Comparison of ENCODE assay signal across 22 cellular contexts in genomic region chr1:29275435-29275834, GRCh38. TPM values are rescaled to one million over a fixed set of nuclear protein-coding genes. Genes with fewer than 3 reads are reported as not detected.
DNase-seq lines count a peak whose midpoint lies in the region; ATAC-seq, FAIRE-seq and TF ChIP-seq lines count a peak whose summit lies in the region.
"Had no signal": no experiment of that assay in that cellular context is flagged by ENCODE, and none has a peak within 500 bp of the region (broad histone marks: within the 10 kb centered on the region; RNA-seq: fewer than 3 reads in every experiment).

No MANE protein-coding gene starts in this region.

- H4K8ac ChIP-seq in H1 (ENCODE audit: extremely low read depth, insufficient read depth, low read length), result no peak overlapping the region

- no peak overlapping the region for H2BK5ac ChIP-seq in H1 (ENCODE audit: low read depth, low read length)

- H3K27ac ChIP-seq in GM23338 (ENCODE audit: low read depth), result 0 out of 2 replicates have a peak overlapping the region, but pooled peaks have one; percentile 45
- H3K27ac ChIP-seq in H1 (ENCODE audit: low read depth, low read length), result no peak overlapping the region
- H3K27ac ChIP-seq: 22Rv1, BLaER1, GM23248, HL-60 had no signal

- no peaks in the 10 kb centered on the region for H3K23me2 ChIP-seq in H1 (ENCODE audit: low read depth, low read length)

- H2BK15ac ChIP-seq in H1 (ENCODE audit: low read length), result 0 out of 2 replicates have a peak overlapping the region, but pooled peaks have one; percentile 53

- H3K23ac ChIP-seq in H1 (ENCODE audit: insufficient read length), result no peak overlapping the region

- no peak overlapping the region for H3K4ac ChIP-seq in H1 (replicated peaks; ENCODE audit: insufficient read length, low read depth, low read length)

- H3K9me3 ChIP-seq in H1 (ENCODE audit: insufficient read depth in 2 of 2, low read depth in 1 of 2, low read length in 1 of 2), result no peaks in the 10 kb centered on the region
- H3K9me3 ChIP-seq: A549, BLaER1 had no signal

- H3K18ac ChIP-seq in H1 (ENCODE audit: extremely low read depth, low read length), result no peak overlapping the region

- H3K79me2 ChIP-seq in GM23338 (replicated peaks; ENCODE audit: insufficient read depth) (no peaks in the 10 kb centered on the region), H1 (ENCODE audit: control insufficient read depth in 1 of 2, insufficient read depth in 2 of 2, low read length in 2 of 2) (no peaks in the 10 kb centered on the region)

- peaks cover 21% of the 10 kb centered on the region for H3K4me1 ChIP-seq in GM23338 (ENCODE audit: insufficient read depth)
- peaks cover 6 to 15% (median 11%) of the 10 kb centered on the region in 4 experiments for H3K4me1 ChIP-seq in H1 (replicated peaks in 1 of 4; ENCODE audit: control insufficient read depth in 3 of 4, insufficient read depth in 4 of 4, low read length in 3 of 4)
- H3K4me1 ChIP-seq: BLaER1 had no signal

- no peaks in the 10 kb centered on the region for H3K9me2 ChIP-seq in GM23338 (ENCODE audit: insufficient read depth)

- H3K9me3 Mint-ChIP-seq in GM23338, result no peaks in the 10 kb centered on the region
- H3K9me3 Mint-ChIP-seq: CD4-positive, alpha-beta memory T cell; HFFc6 had no signal

- H3K27ac Mint-ChIP-seq in GM23338, result no peak overlapping the region
- H3K27ac Mint-ChIP-seq: CD14-positive monocyte; CD4-positive, alpha-beta memory T cell; HFFc6 had no signal

- H3K4me3 ChIP-seq in GM23338 (no peak overlapping the region), H1 (ENCODE audit: extremely low read depth in 1 of 4, insufficient read depth in 2 of 4, low read depth in 3 of 4, low read length in 4 of 4) (no peak overlapping the region)
- H3K4me3 ChIP-seq: A549, BLaER1, GM23248 had no signal

- no peak overlapping the region for H3K4me2 ChIP-seq in GM23338
- no peak overlapping the region for H3K4me2 ChIP-seq in H1 (ENCODE audit: insufficient read depth in 1 of 2, low read depth in 2 of 2, low read length in 2 of 2)
- H3K4me2 ChIP-seq: A549, BLaER1 had no signal

- TF ChIP-seq POLR2A in H1 (IDR thresholded peaks at IDR 0.05; ENCODE audit: control extremely low read depth in 1 of 2, low read depth in 2 of 2, low read length in 2 of 2), result no peak

- DNase-seq in activated CD8-positive, alpha-beta memory T cell treated with anti-CD3 and anti-CD28 coated beads, Interleukin-2, amount 50 U/mL, for 48 hours, result peak; percentile 13
- DNase-seq in activated CD8-positive, alpha-beta memory T cell treated with anti-CD3 and anti-CD28 coated beads, Interleukin-2, amount 50 U/mL, for 4 hours, result no peak
- DNase-seq in GM23338 (ENCODE audit: low spot score) (no peak), H1 (ENCODE audit: low read depth in 1 of 2, low spot score in 2 of 2) (no peak), posterior vena cava (ENCODE audit: low spot score) (peak; percentile 36), AML-193 (lab: John Stamatoyannopoulos, UW) (no peak), NCI-H2196 treated with DMSO at 0.1 percent for 48 hours (lab: John Stamatoyannopoulos, UW; ENCODE audit: unreplicated experiment) (no peak)
- DNase-seq: CD4-positive, alpha-beta memory T cell; DMS153; DMS79; GF-D8; GM23248; H7; HFFc6 had no signal

- H3K4me1 Mint-ChIP-seq in GM23338, result peaks cover 30% of the 10 kb centered on the region
- H3K4me1 Mint-ChIP-seq: CD14-positive monocyte; CD4-positive, alpha-beta memory T cell had no signal

- H3K36me3 ChIP-seq in GM23338 (ENCODE audit: insufficient read depth), result 0 out of 2 replicates have a peak, but pooled peaks cover 9% of the 10 kb centered on the region
- 0 out of 8 replicates have a peak, but pooled peaks cover 0 to 7% (median 0%) of the 10 kb centered on the region in 4 experiments for H3K36me3 ChIP-seq in H1 (ENCODE audit: control insufficient read depth in 2 of 4, insufficient read depth in 4 of 4, low read length in 3 of 4)
- H3K36me3 ChIP-seq: BLaER1 had no signal

- H2AFZ ChIP-seq in GM23338 (no peak overlapping the region), H1 (ENCODE audit: low read length) (no peak overlapping the region)
- H2AFZ ChIP-seq: GM23248 had no signal

- no peak for FAIRE-seq in H1 (lab: Jason Lieb, UNC)
- FAIRE-seq: A549, GM19239 had no signal

- TF ChIP-seq CTCF in GM23338 (conservative IDR thresholded peaks at IDR 0.05; ENCODE audit: low read depth in 2 of 2) (no peak), H1 (IDR thresholded peaks at IDR 0.05; ENCODE audit: control extremely low read depth in 1 of 3, insufficient read depth in 1 of 3, low read depth in 1 of 3, low read length in 3 of 3) (no peak; a peak in 1 of 4 replicates)

- peaks cover 19% of the 10 kb centered on the region for H3K36me3 Mint-ChIP-seq in GM23338 (ENCODE audit: low read depth)
- H3K36me3 Mint-ChIP-seq: CD14-positive monocyte; CD4-positive, alpha-beta memory T cell had no signal

- POLR2A ChIA-PET in H1 (lab: Charles Lee; ENCODE audit: partially characterized antibody), result interaction anchor here (0.6 kb wide), 1 partner anchor 78 kb away, joined by 3 read pairs; no protein-coding TSS in a partner anchor

- H4K20me1 ChIP-seq in GM23338 (replicated peaks; ENCODE audit: insufficient read depth) (no peaks in the 10 kb centered on the region), H1 (replicated peaks in 1 of 2; ENCODE audit: control insufficient read depth in 1 of 2, insufficient read depth in 2 of 2, low read length in 2 of 2) (no peaks in the 10 kb centered on the region)
- H4K20me1 ChIP-seq: BLaER1 had no signal

- no peak overlapping the region for H2BK120ac ChIP-seq in H1 (replicated peaks; ENCODE audit: low read depth, low read length)

- no peak overlapping the region for H4K91ac ChIP-seq in H1 (replicated peaks; ENCODE audit: insufficient read length, low read length)

- no peak overlapping the region for H3K4me3 Mint-ChIP-seq in GM23338
- H3K4me3 Mint-ChIP-seq: CD14-positive monocyte, HFFc6 had no signal

- H3K79me1 ChIP-seq in H1 (ENCODE audit: low read depth, low read length), result no peaks in the 10 kb centered on the region

- ATAC-seq in GM23338 (no peak), GM19395 (IDR thresholded peaks at IDR 0.05; ENCODE audit: unreplicated experiment) (no peak)
- ATAC-seq: A549, HCT116 had no signal

- no peak overlapping the region for H2BK20ac ChIP-seq in H1 (ENCODE audit: low read length)

- H3F3A ChIP-seq in GM23338 (replicated peaks; ENCODE audit: low read depth), result no peaks in the 10 kb centered on the region

- no peak overlapping the region for H2BK12ac ChIP-seq in H1 (ENCODE audit: low read depth, low read length)

- H4K5ac ChIP-seq in H1 (ENCODE audit: insufficient read length, low read depth, low read length), result no peak overlapping the region

- no peak for TF ChIP-seq EP300 in H1 (IDR thresholded peaks at IDR 0.05; ENCODE audit: borderline replicate concordance in 1 of 2, low read depth in 2 of 2, low read length in 2 of 2)

- TF ChIP-seq RAD21 in H1 (IDR thresholded peaks at IDR 0.05 in 1 of 2, conservative IDR thresholded peaks at IDR 0.05 in 1 of 2; ENCODE audit: low read depth in 2 of 2, low read length in 2 of 2), result no peak

- no peak overlapping the region for H2AK5ac ChIP-seq in H1 (ENCODE audit: low read depth, low read length)

- CTCF ChIA-PET in H1 (lab: Charles Lee; ENCODE audit: partially characterized antibody), result interaction anchor here (0.9 to 1.7 kb wide), 2 partner anchors 14 to 19 kb away, joined by 3 to 6 read pairs; no protein-coding TSS in a partner anchor

- intact Hi-C loops in posterior vena cava (cut with DNase I), result no loop called here

- peaks cover 9% of the 10 kb centered on the region for H3K27me3 Mint-ChIP-seq in GM23338 (ENCODE audit: insufficient read depth, low read depth, poor library complexity)

- no peaks in the 10 kb centered on the region for H3K27me3 ChIP-seq in GM23338 (ENCODE audit: insufficient read depth)
- no peaks in the 10 kb centered on the region for H3K27me3 ChIP-seq in H1 (replicated peaks in 1 of 4; ENCODE audit: control insufficient read depth in 3 of 4, extremely low read depth in 1 of 4, insufficient read depth in 3 of 4, low read length in 3 of 4)
- H3K27me3 ChIP-seq: BLaER1 had no signal

- H3K9ac ChIP-seq in H1 (replicated peaks in 1 of 4; ENCODE audit: extremely low read depth in 1 of 4, low read depth in 3 of 4, low read length in 3 of 4), result no peak overlapping the region
- H3K9ac ChIP-seq: BLaER1, GM23248 had no signal

- no peak overlapping the region for H3K14ac ChIP-seq in H1 (ENCODE audit: insufficient read length)

- H3K56ac ChIP-seq in H1 (replicated peaks; ENCODE audit: insufficient read length, low read depth, low read length), result no peak overlapping the region

- 90% methylated on average over 14 of the region's 14 CpGs; no CpG with 5 or more reads in 1 of the 2 experiments for WGBS in H1 (ENCODE audit: extremely low coverage in 1 of 2, insufficient coverage in 1 of 2, insufficient read length in 1 of 2, insufficient replicate concordance in 2 of 2, low coverage in 1 of 2, low lambda C conversion rate in 2 of 2, missing lambda C conversion rate in 1 of 2), 2 experiments

RNA-seq across cellular contexts. Expression of gene PTPRU, which starts 39.1 kb away (rescaled TPM):
- 69.6 and 105 TPM in 2 replicates for total RNA-seq in GM23338 (2014; rRNA removed; shearing (Covaris generic))
- polyA plus RNA-seq in GM23338 (2016; fragmentation: Nextera tagmentation; extraction: Ambion mirVana) (7.9 and 8.0 TPM in 2 replicates), H1 (2011; rRNA removed) (33.8 and 57.0 TPM in 2 replicates)
- total RNA-seq in H1 (2021; fragmentation: NEBNext Ultra II Directional; extraction: Animal tissue kit (Norgen Biotek cat#: 25700)), result 41.8 and 55.3 TPM in 2 replicates
- polyA plus RNA-seq in H1 (2011; cell fraction: cytosol; rRNA removed), result 41.3 TPM
- polyA plus RNA-seq in H1 (2011; cell fraction: nucleus; rRNA removed), result 84.9 TPM
- polyA plus RNA-seq in H1 (2012, experiment 1 of 2), result 23.1 to 40.3 TPM (median 37.9 TPM) in 4 replicates
- polyA plus RNA-seq in H1 (2012, experiment 2 of 2), result 38.4 TPM
- polyA plus RNA-seq in H1 (2013, experiment 1 of 2), result 29.7 TPM
- 33.1 TPM for polyA plus RNA-seq in H1 (2013, experiment 2 of 2)
- polyA minus RNA-seq in H1 (2011; rRNA and poly(A)+ RNA removed), result 39.2 and 41.2 TPM in 2 replicates
- polyA minus RNA-seq in H1 (2011; cell fraction: cytosol; rRNA and poly(A)+ RNA removed), result 79.9 TPM
- 57.9 TPM for polyA minus RNA-seq in H1 (2011; cell fraction: nucleus; rRNA and poly(A)+ RNA removed)
- 10 to 100 TPM; 12.3 to 16.5 TPM for total RNA-seq in posterior vena cava
- polyA plus RNA-seq: CD4-positive, alpha-beta memory T cell had no signal

RNA-seq across cellular contexts. Expression of gene MECR, which starts 44.7 kb away (rescaled TPM):
- 14.3 and 25.7 TPM in 2 replicates for total RNA-seq in GM23338 (2014; rRNA removed; shearing (Covaris generic))
- polyA plus RNA-seq in GM23338 (2016; fragmentation: Nextera tagmentation; extraction: Ambion mirVana) (29.4 and 32.3 TPM in 2 replicates), H1 (2011; rRNA removed) (24.2 and 28.2 TPM in 2 replicates)
- 24.4 and 26.5 TPM in 2 replicates for total RNA-seq in H1 (2021; fragmentation: NEBNext Ultra II Directional; extraction: Animal tissue kit (Norgen Biotek cat#: 25700))
- polyA plus RNA-seq in H1 (2011; cell fraction: cytosol; rRNA removed), result 31.6 TPM
- 39.5 TPM for polyA plus RNA-seq in H1 (2011; cell fraction: nucleus; rRNA removed)
- polyA plus RNA-seq in H1 (2012, experiment 1 of 2), result 18.0 to 37.4 TPM (median 33.6 TPM) in 4 replicates
- polyA plus RNA-seq in H1 (2012, experiment 2 of 2), result 33.1 TPM
- polyA plus RNA-seq in H1 (2013, experiment 1 of 2), result 25.0 TPM
- 25.4 TPM for polyA plus RNA-seq in H1 (2013, experiment 2 of 2)
- 23.2 and 34.1 TPM in 2 replicates for polyA minus RNA-seq in H1 (2011; rRNA and poly(A)+ RNA removed)
- polyA minus RNA-seq in H1 (2011; cell fraction: cytosol; rRNA and poly(A)+ RNA removed), result 14.5 TPM
- 27.7 TPM for polyA minus RNA-seq in H1 (2011; cell fraction: nucleus; rRNA and poly(A)+ RNA removed)
- total RNA-seq in posterior vena cava, result 10 to 100 TPM; 13.9 to 20.0 TPM

Comparison
In these comparisons a context has a peak if more than half of its experiments do, and no peak if none do; other contexts are left out.
1. DNase-seq: peak in activated CD8-positive, alpha-beta memory T cell treated with anti-CD3 and anti-CD28 coated beads, Interleukin-2, amount 50 U/mL, for 48 hours (single experiment) and posterior vena cava (single experiment); none in activated CD8-positive, alpha-beta memory T cell treated with anti-CD3 and anti-CD28 coated beads, Interleukin-2, amount 50 U/mL, for 4 hours (single experiment), GM23338 (single experiment), H1 (0 of 2), AML-193 (0 of 2) and NCI-H2196 treated with DMSO at 0.1 percent for 48 hours (single experiment).